Comparison of ENCODE assay signal across 26 cellular contexts in genomic region chr12:39902823-39903222, GRCh38.
DNase-seq lines count a peak whose midpoint lies in the region; ATAC-seq and TF ChIP-seq lines count a peak whose summit lies in the region.
"Had no signal": no experiment of that assay in that cellular context is flagged by ENCODE, and none has a peak within 500 bp of the region (broad histone marks: within the 10 kb centered on the region; RNA-seq: fewer than 3 reads in every experiment).

No MANE protein-coding gene starts in this region.

- DNase-seq in COLO829 (ENCODE audit: low spot score) (peak; percentile 19), HCT116 (ENCODE audit: low read depth, low spot score) (peak; percentile 65), mammary epithelial cell (peak; percentile 26), left colon (no peak), NCI-H2029 treated with DMSO at 0.1 percent for 48 hours (lab: John Stamatoyannopoulos, UW) (no peak), T1000 (lab: John Stamatoyannopoulos, UW) (no peak), psoas muscle (no peak)
- no peak for DNase-seq in activated CD8-positive, alpha-beta memory T cell treated with anti-CD3 and anti-CD28 coated beads for 24 hours
- DNase-seq: activated CD4-positive, alpha-beta T cell treated with anti-CD3 and anti-CD28 coated beads, Interleukin-2, amount 50 U/mL, for 48 hours; activated CD8-positive, alpha-beta memory T cell treated with anti-CD3 and anti-CD28 coated beads, Interleukin-2, amount 50 U/mL, for 48 hours; activated naive CD8-positive, alpha-beta T cell treated with anti-CD3 and anti-CD28 coated beads, Interleukin-2, amount 10 ng/mL, durations not matched to agents 7 days and 5 days; C1 segment of cervical spinal cord; EL; foreskin melanocyte; heart right ventricle; mesendoderm; NCI-H1092 treated with DMSO at 0.1 percent for 48 hours; NCI-H2081; NCI-H345; NCI-H748 treated with DMSO at 0.1 percent for 48 hours; stimulated activated CD4-positive, alpha-beta T cell treated with anti-CD3 and anti-CD28 coated beads, Interleukin-15, amount 100 ng/mL, for 24 hours; stimulated activated naive CD4-positive, alpha-beta T cell treated with Interleukin-2 at 50 U/mL for 16 hours had no signal

- TF ChIP-seq CTCF in HCT116 (IDR thresholded peaks at IDR 0.05 in 2 of 3, conservative IDR thresholded peaks at IDR 0.05 in 1 of 3; ENCODE audit: borderline replicate concordance in 1 of 3, insufficient read depth in 1 of 3, low read depth in 2 of 3, low read length in 2 of 3): no peak
- no peak for TF ChIP-seq CTCF in mammary epithelial cell (conservative IDR thresholded peaks at IDR 0.05 in 1 of 2, IDR thresholded peaks at IDR 0.05 in 1 of 2; ENCODE audit: extremely low read depth in 1 of 2, insufficient read depth in 1 of 2, low read depth in 1 of 2, low read length in 2 of 2)
- TF ChIP-seq CTCF in psoas muscle (IDR thresholded peaks at IDR 0.05): no peak

- TF ChIP-seq RAD21 in HCT116 (IDR thresholded peaks at IDR 0.05; ENCODE audit: low read depth): no peak

- H3K79me2 ChIP-seq in HCT116 (ENCODE audit: insufficient read depth, low read length): no peaks in the 10 kb centered on the region
- no peaks in the 10 kb centered on the region for H3K79me2 ChIP-seq in mammary epithelial cell (ENCODE audit: insufficient read depth, low read length)

- H3K9me2 ChIP-seq in HCT116 (ENCODE audit: insufficient read depth): no peaks in the 10 kb centered on the region

- intact Hi-C loops in HCT116 (cut with micrococcal nuclease) (no loop called here), mammary epithelial cell (cut with micrococcal nuclease) (no loop called here), left colon (cut with DNase I, micrococcal nuclease) (no loop called here), psoas muscle (cut with DNase I) (no loop called here)

- RAD21 ChIA-PET in HCT116 (lab: Charles Lee; ENCODE audit: low non-redundant PET in 1 of 2, low total read pairs in 2 of 2, uncharacterized antibody in 2 of 2, unreplicated experiment in 2 of 2): no interaction called here

- CTCF ChIA-PET in HCT116 (lab: Charles Lee) (no interaction called here), mammary epithelial cell (lab: Charles Lee; ENCODE audit: low non-redundant PET) (no interaction called here)

- in situ Hi-C loops in mammary epithelial cell (cut with MboI; ENCODE audit: low sequenced_read_pairs in 2 of 2): no loop called here

- H3K4me1 ChIP-seq in HCT116 (ENCODE audit: control insufficient read depth in 1 of 2, insufficient read depth in 2 of 2, low read length in 2 of 2) (peaks cover 11 to 12% of the 10 kb centered on the region in 2 experiments; a peak in 3 of 4 replicates), mammary epithelial cell (ENCODE audit: insufficient read depth, low read length) (no peaks in the 10 kb centered on the region), psoas muscle (no peaks in the 10 kb centered on the region)
- H3K4me1 ChIP-seq: SJSA1 had no signal

- H3K9ac ChIP-seq in HCT116 (ENCODE audit: low read length) (no peak overlapping the region), mammary epithelial cell (ENCODE audit: insufficient read depth, low read length) (no peak overlapping the region)

- peak overlapping the region; percentile 13 for H3K4me2 ChIP-seq in HCT116 (ENCODE audit: low read length)
- H3K4me2 ChIP-seq in mammary epithelial cell (ENCODE audit: insufficient read depth, low read depth, low read length): no peak overlapping the region
- H3K4me2 ChIP-seq: GM23338 had no signal

- H3K9me3 ChIP-seq in HCT116 (ENCODE audit: control insufficient read depth in 1 of 2, insufficient read depth in 1 of 2, low read depth in 1 of 2, low read length in 2 of 2): no peaks in the 10 kb centered on the region
- H3K9me3 ChIP-seq in mammary epithelial cell (replicated peaks; ENCODE audit: insufficient read depth, low read length): no peaks in the 10 kb centered on the region
- H3K9me3 ChIP-seq in psoas muscle: no peaks in the 10 kb centered on the region
- H3K9me3 ChIP-seq: heart right ventricle, SJSA1, vagina had no signal

- H3K4me3 ChIP-seq in HCT116 (replicated peaks in 1 of 2; ENCODE audit: low read depth in 1 of 2, low read length in 2 of 2) (no peak overlapping the region), mammary epithelial cell (replicated peaks in 1 of 3; ENCODE audit: insufficient read depth in 1 of 3, low read depth in 2 of 3, low read length in 3 of 3) (no peak overlapping the region), psoas muscle (no peak overlapping the region)
- H3K4me3 ChIP-seq: GM23338, heart right ventricle, SJSA1, vagina had no signal

- ATAC-seq in HCT116: no peak
- ATAC-seq in left colon: peak; percentile 55
- ATAC-seq in psoas muscle: no peak
- ATAC-seq: GM23338 had no signal

- H3K36me3 ChIP-seq in HCT116 (ENCODE audit: control insufficient read depth in 1 of 2, insufficient read depth in 2 of 2, low read length in 2 of 2) (no peaks in the 10 kb centered on the region), mammary epithelial cell (ENCODE audit: insufficient read depth, low read length) (no peaks in the 10 kb centered on the region), psoas muscle (ENCODE audit: insufficient read depth in 1 of 2, low read depth in 1 of 2) (no peaks in the 10 kb centered on the region)
- H3K36me3 ChIP-seq: heart right ventricle, SJSA1, vagina had no signal

- H4K20me1 ChIP-seq in HCT116 (ENCODE audit: insufficient read depth) (no peaks in the 10 kb centered on the region), mammary epithelial cell (ENCODE audit: insufficient read depth, low read length) (no peaks in the 10 kb centered on the region)

- 72% methylated on average over 2 of the region's 2 CpGs for WGBS in mammary epithelial cell (ENCODE audit: low coverage, missing lambda C conversion rate)
- WGBS in psoas muscle, 3 donors: 52 to 71% (median 67%) methylated on average over 2 of the region's 2 CpGs

- TF ChIP-seq POLR2A in HCT116 (IDR thresholded peaks at IDR 0.05; ENCODE audit: borderline replicate concordance, extremely low read depth, insufficient read depth, insufficient read length): no peak

- BruUV-seq in HCT116 (replicated peaks; lab: Mats Ljungman, UMichigan) (no TSS peak), mammary epithelial cell (replicated peaks; lab: Mats Ljungman, UMichigan) (no TSS peak)

- H3K27me3 ChIP-seq in HCT116 (ENCODE audit: insufficient read depth, low read length) (no peaks in the 10 kb centered on the region), mammary epithelial cell (ENCODE audit: insufficient read depth, low read length) (no peaks in the 10 kb centered on the region), psoas muscle (ENCODE audit: insufficient read depth in 3 of 3, low read length in 2 of 3) (no peaks in the 10 kb centered on the region)
- H3K27me3 ChIP-seq: heart right ventricle, SJSA1, vagina had no signal

- dilution Hi-C loops in mammary epithelial cell (cut with HindIII; ENCODE audit: low sequenced_read_pairs): no loop called here

- no peak overlapping the region for H2AFZ ChIP-seq in HCT116 (ENCODE audit: low read depth, low read length, poor library complexity, severe bottlenecking)
- H2AFZ ChIP-seq in mammary epithelial cell (ENCODE audit: low read depth, low read length): no peak overlapping the region
- H2AFZ ChIP-seq: GM23338 had no signal

- POLR2A ChIA-PET in HCT116 (lab: Charles Lee): no interaction called here

- H3K27ac ChIP-seq in HCT116 (ENCODE audit: low read depth, low read length) (no peak overlapping the region; the same call in 1 of the 2 replicates), mammary epithelial cell (ENCODE audit: insufficient read depth, low read depth, low read length) (no peak overlapping the region), psoas muscle (no peak overlapping the region)
- H3K27ac ChIP-seq: epithelial cell of prostate, heart right ventricle, SJSA1, vagina had no signal

TF ChIP-seq in HCT116, 20 proteins besides CTCF, POLR2A, EP300 and RAD21 (continues in another document):
- no peak for TF ChIP-seq REST (IDR thresholded peaks at IDR 0.05; ENCODE audit: low read depth)
- no peak for TF ChIP-seq MAX (IDR thresholded peaks at IDR 0.05)
- TF ChIP-seq ATF3 (IDR thresholded peaks at IDR 0.05): peak; percentile 44; the same call in 1 of the 2 replicates
- peak; percentile 47; the same call in 1 of the 2 replicates for TF ChIP-seq SIN3A (IDR thresholded peaks at IDR 0.05; ENCODE audit: low read depth)
- peak; percentile 71 for TF ChIP-seq TCF7L2 (IDR thresholded peaks at IDR 0.05; ENCODE audit: borderline replicate concordance, extremely low read depth, insufficient read depth, insufficient read length)
- TF ChIP-seq JUND (IDR thresholded peaks at IDR 0.05): peak; percentile 95
- no peak for TF ChIP-seq ZFX (IDR thresholded peaks at IDR 0.05)
- no peak for TF ChIP-seq ELF1 (IDR thresholded peaks at IDR 0.05; ENCODE audit: borderline replicate concordance, low read depth)

Comparison
In these comparisons a context has a peak if more than half of its experiments do, and no peak if none do; other contexts are left out.
1. DNase-seq: peak in COLO829 (single experiment), HCT116 (single experiment) and mammary epithelial cell (single experiment); none in left colon (0 of 2), NCI-H2029 treated with DMSO at 0.1 percent for 48 hours (single experiment), activated CD8-positive, alpha-beta memory T cell treated with anti-CD3 and anti-CD28 coated beads for 24 hours (single experiment), T1000 (single experiment) and psoas muscle (0 of 2).